In genomic region chr9:77604316-77604715, GRCh38 we compare ENCODE assay signal across 28 cellular contexts. TPM values are rescaled to one million over a fixed set of nuclear protein-coding genes. Genes with fewer than 3 reads are reported as not detected.
DNase-seq lines count a peak whose midpoint lies in the region; FAIRE-seq and TF ChIP-seq lines count a peak whose summit lies in the region.
"Had no signal": no experiment of that assay in that cellular context is flagged by ENCODE, and none has a peak within 500 bp of the region (broad histone marks: within the 10 kb centered on the region; RNA-seq: fewer than 3 reads in every experiment).

No MANE protein-coding gene starts in this region.

- H3K27ac ChIP-seq in H9 (ENCODE audit: insufficient read length, low read depth, low read length) (peak overlapping the region; percentile 6), astrocyte (ENCODE audit: low read depth, low read length) (no peak overlapping the region), mesendoderm (ENCODE audit: low read depth, low read length) (no peak overlapping the region), uterus (peak overlapping the region; percentile 80 to 91), MM.1S (ENCODE audit: low read length) (no peak overlapping the region)
- H3K27ac ChIP-seq: BLaER1 treated with 17β-estradiol and CSF1 and Interleukin-3, amounts not matched to agents 10 nM and 100 nM; GM23248; KMS-11; SJSA1 had no signal

- DNase-seq in H9 (no peak), astrocyte (ENCODE audit: low read depth) (peak; percentile 22), mesendoderm (peak; percentile 42), uterus (no peak), MM.1S (no peak), NOMO-1 (lab: John Stamatoyannopoulos, UW; ENCODE audit: unreplicated experiment in 2 of 2) (no peak)
- DNase-seq in activated CD8-positive, alpha-beta memory T cell treated with anti-CD3 and anti-CD28 coated beads, Interleukin-2, amount 50 U/mL, for 4 hours, result no peak
- DNase-seq: AML-193; CD4-positive, alpha-beta T cell; GM23248; HFFc6; NCI-H1105; NCI-H146; NCI-H1930; NCI-H2107; NCI-H446; NCI-H524 treated with DMSO at 0.1 percent for 48 hours; NCI-H774; Right ventricle myocardium superior; RPMI8226 had no signal

- H3K23ac ChIP-seq in H9 (ENCODE audit: insufficient read length, low read depth, low read length) (no peak overlapping the region), mesendoderm (ENCODE audit: low read length) (no peak overlapping the region)

- H3K4me1 ChIP-seq in H9 (ENCODE audit: insufficient read depth, low read length) (peaks cover 16% of the 10 kb centered on the region), astrocyte (ENCODE audit: insufficient read depth, low read length) (no peaks in the 10 kb centered on the region), mesendoderm (ENCODE audit: control insufficient read depth, low read depth, low read length) (peaks cover 13% of the 10 kb centered on the region), uterus (peaks cover 0 to 3% of the 10 kb centered on the region in 2 donors), MM.1S (ENCODE audit: low read length) (no peaks in the 10 kb centered on the region)
- H3K4me1 ChIP-seq: BLaER1 treated with 17β-estradiol and CSF1 and Interleukin-3, amounts not matched to agents 10 nM and 100 nM; HAP-1; SJSA1 had no signal

- H3K4me3 ChIP-seq in astrocyte (ENCODE audit: insufficient read depth, low read depth, low read length), result no peak overlapping the region
- H3K4me3 ChIP-seq in mesendoderm (ENCODE audit: low read length), result no peak overlapping the region
- H3K4me3 ChIP-seq in uterus, result no peak overlapping the region
- no peak overlapping the region for H3K4me3 ChIP-seq in MM.1S (ENCODE audit: low read length)
- H3K4me3 ChIP-seq: BLaER1 treated with 17β-estradiol and CSF1 and Interleukin-3, amounts not matched to agents 10 nM and 100 nM; GM23248; HAP-1; SJSA1 had no signal

- H3K14ac ChIP-seq in H9 (ENCODE audit: insufficient read depth, low read length), result no peak overlapping the region

- H3K36me3 Mint-ChIP-seq in H9 (ENCODE audit: insufficient read depth in 1 of 3, low read depth in 3 of 3), result peaks cover 0 to 1% (median 0%) of the 10 kb centered on the region in 3 experiments; a peak in 3 of 7 replicates
- H3K36me3 Mint-ChIP-seq in astrocyte (ENCODE audit: low read depth, unreplicated experiment), result no peaks in the 10 kb centered on the region
- H3K36me3 Mint-ChIP-seq: IgD-negative memory B cell had no signal

- no peak overlapping the region for H2AK5ac ChIP-seq in H9 (ENCODE audit: insufficient read length, low read length)
- peak overlapping the region; percentile 80 for H2AK5ac ChIP-seq in mesendoderm (ENCODE audit: low read length)

- FAIRE-seq in astrocyte (lab: Jason Lieb, UNC), result no peak
- FAIRE-seq: A204.1, D721Med, G401.6 had no signal

- H2BK20ac ChIP-seq in H9 (ENCODE audit: low read depth, low read length, poor library complexity, severe bottlenecking), result no peak overlapping the region

- H2BK120ac ChIP-seq in H9 (ENCODE audit: low read depth, low read length, poor library complexity, severe bottlenecking), result no peak overlapping the region
- H2BK120ac ChIP-seq in mesendoderm (ENCODE audit: low read depth, low read length), result no peak overlapping the region

- no peaks in the 10 kb centered on the region for H3K9me2 ChIP-seq in MM.1S (replicated peaks; ENCODE audit: insufficient read depth, low read length)

- no peaks in the 10 kb centered on the region for H3K27me3 Mint-ChIP-seq in H9 (ENCODE audit: low read depth)
- no peaks in the 10 kb centered on the region for H3K27me3 Mint-ChIP-seq in astrocyte (ENCODE audit: low read depth, unreplicated experiment)
- H3K27me3 Mint-ChIP-seq: CD4-positive, alpha-beta T cell had no signal

- H3K23me2 ChIP-seq in H9 (ENCODE audit: insufficient read length, low read depth, low read length, poor library complexity, severe bottlenecking), result no peaks in the 10 kb centered on the region

- WGBS in H9 (ENCODE audit: extremely low coverage, insufficient read length, low lambda C conversion rate), result no CpG with 5 or more reads among the region's 1 CpG
- WGBS in mesendoderm (ENCODE audit: extremely low coverage, insufficient coverage, low lambda C conversion rate), result no CpG with 5 or more reads among the region's 1 CpG

- no peak overlapping the region for H3K27ac Mint-ChIP-seq in H9
- no peak overlapping the region for H3K27ac Mint-ChIP-seq in astrocyte (ENCODE audit: unreplicated experiment)
- H3K27ac Mint-ChIP-seq: CD4-positive, alpha-beta T cell; HFFc6; IgD-negative memory B cell had no signal

- no peak overlapping the region for H2BK12ac ChIP-seq in H9 (ENCODE audit: insufficient read length, low read depth, low read length)

- no peak overlapping the region for H3T11ph ChIP-seq in H9 (ENCODE audit: low read length)

- H3K79me1 ChIP-seq in H9 (ENCODE audit: insufficient read depth, low read depth, low read length, poor library complexity, severe bottlenecking) (no peaks in the 10 kb centered on the region), mesendoderm (ENCODE audit: low read length) (no peaks in the 10 kb centered on the region)

- no peak overlapping the region for H3K56ac ChIP-seq in H9 (ENCODE audit: insufficient read length, low read depth, low read length)
- peak overlapping the region; percentile 19 for H3K56ac ChIP-seq in mesendoderm (ENCODE audit: low read length)

- no peak overlapping the region for H3K4me2 ChIP-seq in H9 (ENCODE audit: insufficient read depth, insufficient read length, low read length)
- H3K4me2 ChIP-seq in astrocyte (ENCODE audit: low read length), result no peak overlapping the region
- H3K4me2 ChIP-seq in mesendoderm (ENCODE audit: low read length), result no peak overlapping the region
- H3K4me2 ChIP-seq in MM.1S (ENCODE audit: low read depth, low read length), result no peak overlapping the region
- H3K4me2 ChIP-seq: BLaER1 treated with 17β-estradiol and CSF1 and Interleukin-3, amounts not matched to agents 10 nM and 100 nM; KMS-11 had no signal

- H3K4ac ChIP-seq in H9 (ENCODE audit: low read depth, low read length) (no peak overlapping the region), mesendoderm (ENCODE audit: low read depth, low read length) (no peak overlapping the region)

- H4K20me1 ChIP-seq in H9 (ENCODE audit: control insufficient read depth, insufficient read depth, insufficient read length) (no peaks in the 10 kb centered on the region), astrocyte (ENCODE audit: insufficient read depth, low read length) (no peaks in the 10 kb centered on the region), MM.1S (ENCODE audit: insufficient read depth, low read length) (no peaks in the 10 kb centered on the region)
- H4K20me1 ChIP-seq: BLaER1 treated with 17β-estradiol and CSF1 and Interleukin-3, amounts not matched to agents 10 nM and 100 nM had no signal

- H3K9ac ChIP-seq in H9 (ENCODE audit: extremely low read depth, insufficient read length, low read length) (no peak overlapping the region), astrocyte (ENCODE audit: low read length) (no peak overlapping the region), mesendoderm (ENCODE audit: low read length) (no peak overlapping the region), MM.1S (ENCODE audit: low read length) (no peak overlapping the region)
- H3K9ac ChIP-seq: BLaER1 treated with 17β-estradiol and CSF1 and Interleukin-3, amounts not matched to agents 10 nM and 100 nM; GM23248; KMS-11 had no signal

- H2BK5ac ChIP-seq in H9 (ENCODE audit: insufficient read length, low read length) (no peak overlapping the region), mesendoderm (ENCODE audit: low read length) (no peak overlapping the region)

- no peak overlapping the region for H4K91ac ChIP-seq in H9 (ENCODE audit: insufficient read length, low read depth, low read length)

- H3K79me2 ChIP-seq in H9 (ENCODE audit: insufficient read depth, low read length), result no peaks in the 10 kb centered on the region; the same call in 1 of the 2 replicates
- H3K79me2 ChIP-seq in astrocyte (ENCODE audit: insufficient read depth, low read length), result no peaks in the 10 kb centered on the region
- H3K79me2 ChIP-seq in mesendoderm (ENCODE audit: control insufficient read depth, insufficient read depth, low read length), result no peaks in the 10 kb centered on the region
- H3K79me2 ChIP-seq in MM.1S (ENCODE audit: low read length), result no peaks in the 10 kb centered on the region

- H3K4me1 Mint-ChIP-seq in H9 (peaks cover 30 to 40% of the 10 kb centered on the region in 2 experiments), astrocyte (ENCODE audit: low read depth, unreplicated experiment) (peaks cover 12% of the 10 kb centered on the region)

- H3K36me3 ChIP-seq in astrocyte (ENCODE audit: insufficient read depth, low read length) (no peaks in the 10 kb centered on the region), mesendoderm (ENCODE audit: control insufficient read depth, insufficient read depth, low read length) (no peaks in the 10 kb centered on the region), uterus (no peaks in the 10 kb centered on the region), MM.1S (replicated peaks; ENCODE audit: insufficient read depth, low read length) (no peaks in the 10 kb centered on the region)
- H3K36me3 ChIP-seq: BLaER1 treated with 17β-estradiol and CSF1 and Interleukin-3, amounts not matched to agents 10 nM and 100 nM; HAP-1; SJSA1 had no signal

- no peaks in the 10 kb centered on the region for H3K9me3 ChIP-seq in H9 (ENCODE audit: control insufficient read depth, low read depth, low read length)
- no peaks in the 10 kb centered on the region for H3K9me3 ChIP-seq in astrocyte (ENCODE audit: insufficient read depth, low read depth, low read length)
- H3K9me3 ChIP-seq in uterus, result no peaks in the 10 kb centered on the region
- H3K9me3 ChIP-seq in MM.1S (replicated peaks; ENCODE audit: insufficient read depth, low read length), result no peaks in the 10 kb centered on the region
- H3K9me3 ChIP-seq: BLaER1 treated with 17β-estradiol and CSF1 and Interleukin-3, amounts not matched to agents 10 nM and 100 nM; HAP-1; SJSA1 had no signal

- no peak for TF ChIP-seq CTCF in H9 (conservative IDR thresholded peaks at IDR 0.05)
- no peak for TF ChIP-seq CTCF in astrocyte (IDR thresholded peaks at IDR 0.05; ENCODE audit: insufficient read depth, low read depth, low read length)
- TF ChIP-seq CTCF in uterus (IDR thresholded peaks at IDR 0.05), result no peak
- no peak for TF ChIP-seq CTCF in MM.1S (IDR thresholded peaks at IDR 0.05; ENCODE audit: low read length)

- H3F3A ChIP-seq in MM.1S (ENCODE audit: insufficient read depth, low read length), result no peaks in the 10 kb centered on the region

- H4K8ac ChIP-seq in H9 (replicated peaks; ENCODE audit: insufficient read length, low read depth, low read length) (no peak overlapping the region), mesendoderm (ENCODE audit: low read depth, low read length) (no peak overlapping the region)

- H2BK15ac ChIP-seq in H9 (ENCODE audit: low read depth, low read length) (no peak overlapping the region), mesendoderm (replicated peaks; ENCODE audit: low read depth) (no peak overlapping the region)

- H2AFZ ChIP-seq in H9 (ENCODE audit: low read length) (no peak overlapping the region), astrocyte (ENCODE audit: low read depth, low read length) (no peak overlapping the region), MM.1S (ENCODE audit: low read length) (no peak overlapping the region)
- H2AFZ ChIP-seq: GM23248 had no signal

- H3K27me3 ChIP-seq in H9 (ENCODE audit: insufficient read depth, low read length) (no peaks in the 10 kb centered on the region), astrocyte (ENCODE audit: insufficient read depth, low read length) (no peaks in the 10 kb centered on the region), mesendoderm (ENCODE audit: insufficient read depth, low read length, poor library complexity) (no peaks in the 10 kb centered on the region), uterus (no peaks in the 10 kb centered on the region), MM.1S (replicated peaks; ENCODE audit: insufficient read depth, low read length) (no peaks in the 10 kb centered on the region)
- H3K27me3 ChIP-seq: BLaER1 treated with 17β-estradiol and CSF1 and Interleukin-3, amounts not matched to agents 10 nM and 100 nM; SJSA1 had no signal

- H4K5ac ChIP-seq in H9 (ENCODE audit: insufficient read length, low read depth, low read length) (no peak overlapping the region), mesendoderm (ENCODE audit: low read length) (no peak overlapping the region)

- TF ChIP-seq POLR2A in uterus (IDR thresholded peaks at IDR 0.05), result no peak

- no peak overlapping the region for H3K4me3 Mint-ChIP-seq in H9
- no peak overlapping the region for H3K4me3 Mint-ChIP-seq in astrocyte (ENCODE audit: unreplicated experiment)
- H3K4me3 Mint-ChIP-seq: CD4-positive, alpha-beta T cell; HFFc6; IgD-negative memory B cell had no signal

- H3K9me3 Mint-ChIP-seq in H9 (no peaks in the 10 kb centered on the region), astrocyte (ENCODE audit: unreplicated experiment) (no peaks in the 10 kb centered on the region)
- H3K9me3 Mint-ChIP-seq: CD4-positive, alpha-beta T cell; HFFc6 had no signal

- H3K18ac ChIP-seq in H9 (ENCODE audit: insufficient read length, low read depth, low read length), result no peak overlapping the region
- peak overlapping the region; percentile 44 for H3K18ac ChIP-seq in mesendoderm (ENCODE audit: low read length)

- intact Hi-C loops in uterus (cut with DNase I; ENCODE audit: low total_unique reads), result no loop called here

RNA-seq across cellular contexts. Expression of gene GNA14, which starts 43.8 kb away (rescaled TPM):
- total RNA-seq in H9 (2021) (0.37 and 0.48 TPM in 2 replicates), astrocyte (1.0 and 1.1 TPM in 2 replicates), uterus (10 to 100 TPM; 11.3 to 23.6 (median 16.2) TPM)
- polyA plus RNA-seq in mesendoderm (2013, experiment 1 of 2), result 8.6 TPM
- polyA plus RNA-seq in mesendoderm (2013, experiment 2 of 2), result 9.3 TPM
- total RNA-seq: CD4-positive, alpha-beta T cell; HFFc6 had no signal
- polyA plus RNA-seq: IgD-negative memory B cell had no signal

Comparison
In these comparisons a context has a peak if more than half of its experiments do, and no peak if none do; other contexts are left out.
1. DNase-seq: peak in astrocyte (single experiment) and mesendoderm (single experiment); none in H9 (single experiment), uterus (0 of 2), activated CD8-positive, alpha-beta memory T cell treated with anti-CD3 and anti-CD28 coated beads, Interleukin-2, amount 50 U/mL, for 4 hours (single experiment), MM.1S (single experiment) and NOMO-1 (0 of 2).
2. H3K27ac ChIP-seq: peak in H9 (single experiment) and uterus (2 of 2); none in astrocyte (single experiment), mesendoderm (single experiment) and MM.1S (single experiment).